ENCODE assay signal across 19 cellular contexts in the genomic region with DNA sequence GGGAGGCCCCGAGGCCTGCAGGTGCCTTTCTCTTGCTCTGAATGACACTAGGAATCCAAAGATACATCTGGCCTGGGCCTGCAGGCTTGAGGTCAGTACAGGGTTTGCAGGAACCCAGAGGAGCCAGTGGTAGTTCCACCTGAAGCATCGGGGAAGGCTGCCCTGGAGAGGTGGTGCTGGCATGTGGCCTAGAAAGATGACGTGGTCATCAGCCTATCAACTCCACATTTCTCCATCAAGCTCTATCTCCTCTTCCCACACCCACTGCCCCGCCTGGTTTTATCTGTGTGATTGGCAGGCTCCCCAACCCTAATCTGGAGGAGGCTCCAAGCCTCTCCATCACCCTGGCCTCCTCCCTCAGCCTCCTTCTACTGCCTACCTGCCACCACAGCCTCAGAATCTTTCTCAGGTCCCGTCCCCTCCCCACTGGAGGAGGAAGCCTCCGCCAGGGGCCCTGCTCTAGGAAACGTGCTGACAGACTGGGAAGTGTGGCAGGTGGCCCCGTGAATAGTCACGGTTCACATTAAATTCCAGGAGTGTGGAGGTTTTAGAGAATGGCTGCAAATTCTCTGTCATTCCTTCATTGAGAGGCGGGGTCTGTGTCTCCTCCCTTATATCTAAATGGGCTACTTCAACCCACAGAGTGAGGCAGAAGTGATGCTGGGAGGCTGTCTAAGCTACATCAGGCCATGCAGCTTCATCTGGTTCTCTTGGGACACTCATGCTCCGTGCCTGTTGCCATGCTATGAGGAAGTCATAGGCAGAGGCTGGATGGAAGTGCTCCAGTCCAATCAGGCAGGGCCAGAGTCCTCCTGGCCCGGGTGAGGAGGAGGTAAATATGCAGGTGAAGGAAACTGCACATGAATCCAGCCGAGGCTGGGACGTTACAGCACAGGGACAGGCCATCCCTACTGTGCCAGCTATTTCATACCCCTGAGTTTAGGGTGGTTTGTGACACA. TPM values are rescaled to one million over a fixed set of nuclear protein-coding genes. Genes with fewer than 3 reads are reported as not detected.
DNase-seq lines count a peak whose midpoint lies in the region; ATAC-seq, FAIRE-seq and TF ChIP-seq lines count a peak whose summit lies in the region.
"Had no signal": no experiment of that assay in that cellular context is flagged by ENCODE, and none has a peak within 500 bp of the region (broad histone marks: within the 10 kb centered on the region; RNA-seq: fewer than 3 reads in every experiment).

No MANE protein-coding gene starts in this region.

- H3K36me3 ChIP-seq in PC-9 (ENCODE audit: low read depth), result no peaks in the 10 kb centered on the region
- no peaks in the 10 kb centered on the region for H3K36me3 ChIP-seq in colonic mucosa
- H3K36me3 ChIP-seq in small intestine (ENCODE audit: control insufficient read depth in 2 of 2, insufficient read depth in 2 of 2, low read length in 2 of 2), result no peaks in the 10 kb centered on the region
- H3K36me3 ChIP-seq: BE2C, gastrocnemius medialis, HAP-1 had no signal

- H3K4me3 ChIP-seq in PC-9 (no peak overlapping the region), colonic mucosa (no peak overlapping the region), small intestine (ENCODE audit: low read depth in 1 of 2, low read length in 2 of 2) (no peak overlapping the region)
- H3K4me3 ChIP-seq: gastrocnemius medialis, HAP-1 had no signal

- no TSS peak for BruUV-seq in PC-9 (replicated peaks; lab: Mats Ljungman, UMichigan)

- no peak overlapping the region for H3K27ac Mint-ChIP-seq in activated T-cell treated with anti-CD3 and anti-CD28 coated beads, Interleukin-2, amount 50 U/mL, for 72 hours
- no peak overlapping the region for H3K27ac Mint-ChIP-seq in activated CD4-positive, alpha-beta T cell treated with anti-CD3 and anti-CD28 coated beads, Interleukin-2, amount 10 ng/mL, durations not matched to agents 7 days and 5 days
- H3K27ac Mint-ChIP-seq: activated CD4-positive, alpha-beta T cell treated with anti-CD3 and anti-CD28 coated beads, Interleukin-2, amount 10 ng/mL, durations not matched to agents 24 days and 14 days had no signal

- POLR2A ChIA-PET in PC-9 (lab: Charles Lee; ENCODE audit: unreplicated experiment), result no interaction called here
- POLR2A ChIA-PET in activated CD4-positive, alpha-beta T cell treated with anti-CD3 and anti-CD28 coated beads, Interleukin-2, amount 10 ng/mL, durations not matched to agents 7 days and 5 days (lab: Charles Lee), result no interaction called here

- ATAC-seq in activated T-cell treated with anti-CD3 and anti-CD28 coated beads, Interleukin-2, amount 50 U/mL, for 72 hours (replicated peaks in 1 of 2), result no peak
- ATAC-seq: gastrocnemius medialis had no signal

- H3F3A ChIP-seq in PC-9 (ENCODE audit: insufficient read depth, low read depth), result peaks cover 4% of the 10 kb centered on the region; the same call in 1 of the 2 replicates

- no peak for TF ChIP-seq CTCF in PC-9 (conservative IDR thresholded peaks at IDR 0.05)
- TF ChIP-seq CTCF in colonic mucosa (IDR thresholded peaks at IDR 0.05), result no peak

- H3K9me2 ChIP-seq in PC-9 (ENCODE audit: insufficient read depth), result no peaks in the 10 kb centered on the region

- H3K9me3 Mint-ChIP-seq in activated T-cell treated with anti-CD3 and anti-CD28 coated beads, Interleukin-2, amount 50 U/mL, for 72 hours, result no peaks in the 10 kb centered on the region
- H3K9me3 Mint-ChIP-seq in activated CD4-positive, alpha-beta T cell treated with anti-CD3 and anti-CD28 coated beads, Interleukin-2, amount 10 ng/mL, durations not matched to agents 7 days and 5 days, result no peaks in the 10 kb centered on the region
- H3K9me3 Mint-ChIP-seq: activated CD4-positive, alpha-beta T cell treated with anti-CD3 and anti-CD28 coated beads, Interleukin-2, amount 10 ng/mL, durations not matched to agents 24 days and 14 days had no signal

- no peak overlapping the region for H3K4me2 ChIP-seq in PC-9

- CTCF ChIA-PET in PC-9 (lab: Charles Lee), result interaction anchor here (1.0 kb wide), 1 partner anchor 154 kb away, joined by 8 read pairs; no protein-coding TSS in a partner anchor
- CTCF ChIA-PET in activated CD4-positive, alpha-beta T cell treated with anti-CD3 and anti-CD28 coated beads, Interleukin-2, amount 10 ng/mL, durations not matched to agents 7 days and 5 days (lab: Charles Lee), result no interaction called here

- no peaks in the 10 kb centered on the region for H3K36me3 Mint-ChIP-seq in activated T-cell treated with anti-CD3 and anti-CD28 coated beads, Interleukin-2, amount 50 U/mL, for 72 hours (ENCODE audit: insufficient read depth in 2 of 2)
- no peaks in the 10 kb centered on the region for H3K36me3 Mint-ChIP-seq in activated CD4-positive, alpha-beta T cell treated with anti-CD3 and anti-CD28 coated beads, Interleukin-2, amount 10 ng/mL, durations not matched to agents 7 days and 5 days (ENCODE audit: low read depth)

- H3K9me3 ChIP-seq in PC-9 (ENCODE audit: insufficient read depth, low read depth) (no peaks in the 10 kb centered on the region), colonic mucosa (no peaks in the 10 kb centered on the region), small intestine (ENCODE audit: control insufficient read depth, low read depth) (no peaks in the 10 kb centered on the region)
- H3K9me3 ChIP-seq: BE2C, gastrocnemius medialis, HAP-1 had no signal

- DNase-seq in NCI-H2029 (lab: John Stamatoyannopoulos, UW) (peak; percentile 26), NCI-H2029 treated with DMSO at 0.1 percent for 48 hours (lab: John Stamatoyannopoulos, UW) (no peak), PC-9 (peak in 1 of 2 experiments; percentile 49), colonic mucosa (peak; percentile 61), small intestine (peak; percentile 83), NOMO-1 treated with dmso at 0.1 percent for 144 hours (lab: John Stamatoyannopoulos, UW; ENCODE audit: unreplicated experiment) (no peak)
- DNase-seq in activated T-cell treated with anti-CD3 and anti-CD28 coated beads, Interleukin-2, amount 50 U/mL, for 72 hours, result no peak
- no peak for DNase-seq in activated CD4-positive, alpha-beta T cell treated with anti-CD3 and anti-CD28 coated beads, Interleukin-2, amount 10 ng/mL, durations not matched to agents 7 days and 5 days
- DNase-seq: activated CD4-positive, alpha-beta T cell treated with anti-CD3 and anti-CD28 coated beads, Interleukin-2, amount 10 ng/mL, durations not matched to agents 24 days and 14 days; BE2C; central memory CD4-positive, alpha-beta T cell; gastrocnemius medialis; MM.1S; NCI-H1694; NCI-H446 treated with DMSO at 0.1 percent for 48 hours; Right ventricle myocardium superior; stimulated activated CD8-positive, alpha-beta memory T cell treated with anti-CD3 and anti-CD28 coated beads, Interleukin-4, amount 100 ng/mL, for 48 hours; substantia nigra had no signal

- no peaks in the 10 kb centered on the region for H4K20me1 ChIP-seq in PC-9 (ENCODE audit: insufficient read depth)

- H3K4me3 Mint-ChIP-seq in activated T-cell treated with anti-CD3 and anti-CD28 coated beads, Interleukin-2, amount 50 U/mL, for 72 hours, result no peak overlapping the region
- H3K4me3 Mint-ChIP-seq in activated CD4-positive, alpha-beta T cell treated with anti-CD3 and anti-CD28 coated beads, Interleukin-2, amount 10 ng/mL, durations not matched to agents 7 days and 5 days, result no peak overlapping the region

- no peaks in the 10 kb centered on the region for H3K27me3 Mint-ChIP-seq in activated T-cell treated with anti-CD3 and anti-CD28 coated beads, Interleukin-2, amount 50 U/mL, for 72 hours (ENCODE audit: low read depth)
- H3K27me3 Mint-ChIP-seq in activated CD4-positive, alpha-beta T cell treated with anti-CD3 and anti-CD28 coated beads, Interleukin-2, amount 10 ng/mL, durations not matched to agents 7 days and 5 days, result no peaks in the 10 kb centered on the region
- H3K27me3 Mint-ChIP-seq: activated CD4-positive, alpha-beta T cell treated with anti-CD3 and anti-CD28 coated beads, Interleukin-2, amount 10 ng/mL, durations not matched to agents 24 days and 14 days had no signal

- intact Hi-C loops in PC-9 (cut with micrococcal nuclease; ENCODE audit: unreplicated experiment), result no loop called here
- intact Hi-C loops in colonic mucosa (cut with DNase I), result loop anchor here (5.0 kb wide), 1 partner anchor 151 kb away; no protein-coding TSS in a partner anchor

- H3K27ac ChIP-seq in PC-9 (no peak overlapping the region), colonic mucosa (no peak overlapping the region), small intestine (ENCODE audit: low read depth in 1 of 2, low read length in 1 of 2) (no peak overlapping the region)

- FAIRE-seq in small intestine (lab: Jason Lieb, UNC), result no peak

- H3K27me3 ChIP-seq in PC-9 (ENCODE audit: insufficient read depth, low read depth) (no peaks in the 10 kb centered on the region), colonic mucosa (no peaks in the 10 kb centered on the region), small intestine (ENCODE audit: control insufficient read depth in 2 of 2, insufficient read depth in 2 of 2, low read length in 2 of 2) (no peaks in the 10 kb centered on the region)
- H3K27me3 ChIP-seq: BE2C, gastrocnemius medialis had no signal

- WGBS in small intestine, 3 donors, result 46 to 64% (median 52%) methylated on average over 14 of the region's 14 CpGs

- H3K4me1 Mint-ChIP-seq in activated T-cell treated with anti-CD3 and anti-CD28 coated beads, Interleukin-2, amount 50 U/mL, for 72 hours (ENCODE audit: low read depth), result peaks cover 26% of the 10 kb centered on the region
- H3K4me1 Mint-ChIP-seq in activated CD4-positive, alpha-beta T cell treated with anti-CD3 and anti-CD28 coated beads, Interleukin-2, amount 10 ng/mL, durations not matched to agents 7 days and 5 days, result peaks cover 39% of the 10 kb centered on the region

- no peaks in the 10 kb centered on the region for H3K79me2 ChIP-seq in PC-9 (ENCODE audit: low read depth)

- peaks cover 4% of the 10 kb centered on the region; the same call in 1 of the 2 replicates for H3K4me1 ChIP-seq in PC-9 (replicated peaks; ENCODE audit: insufficient read depth)
- H3K4me1 ChIP-seq in colonic mucosa, result no peaks in the 10 kb centered on the region
- peaks cover under 1 to 3% of the 10 kb centered on the region in 2 donors for H3K4me1 ChIP-seq in small intestine (ENCODE audit: control insufficient read depth in 2 of 2, insufficient read depth in 1 of 2, low read depth in 1 of 2, low read length in 1 of 2)
- H3K4me1 ChIP-seq: BE2C had no signal

- 0 out of 2 replicates have a peak overlapping the region, but pooled peaks have one; percentile 22 for H2AFZ ChIP-seq in PC-9

- no peak overlapping the region for H3K9ac ChIP-seq in colonic mucosa (ENCODE audit: low read depth in 2 of 2, low read length in 2 of 2)

RNA-seq across cellular contexts. Expression of a gene that starts 11.4 kb away (rescaled TPM):
- total RNA-seq in PC-9 (2021) (89.2 and 98.1 TPM in 2 replicates), colonic mucosa (10 to 100 TPM; 64.5 to 67.1 TPM)
- polyA plus RNA-seq in small intestine, result 10 to 100 TPM; 49.7 to 98.2 (median 97.8) TPM
- 100 to 1,000 TPM; 104 to 107 TPM for total RNA-seq in activated T-cell treated with anti-CD3 and anti-CD28 coated beads, Interleukin-2, amount 50 U/mL, for 72 hours
- total RNA-seq in activated CD4-positive, alpha-beta T cell treated with anti-CD3 and anti-CD28 coated beads, Interleukin-2, amount 10 ng/mL, durations not matched to agents 7 days and 5 days, result 10 to 100 TPM; 41.7 to 52.8 TPM

RNA-seq across cellular contexts. Expression of a gene that starts 19.9 kb away (rescaled TPM):
- total RNA-seq in PC-9 (2021) (5.3 and 5.4 TPM in 2 replicates), colonic mucosa (1 to 10 TPM; 1.8 to 5.2 TPM)
- 1 to 10 TPM; 2.4 to 2.9 (median 2.8) TPM for polyA plus RNA-seq in small intestine
- total RNA-seq in activated T-cell treated with anti-CD3 and anti-CD28 coated beads, Interleukin-2, amount 50 U/mL, for 72 hours, result 1 to 10 TPM; 7.4 to 8.8 TPM
- total RNA-seq in activated CD4-positive, alpha-beta T cell treated with anti-CD3 and anti-CD28 coated beads, Interleukin-2, amount 10 ng/mL, durations not matched to agents 7 days and 5 days, result 1 to 10 TPM; 3.0 to 3.2 TPM

RNA-seq across cellular contexts. Expression of a gene that starts 59.2 kb away (rescaled TPM):
- total RNA-seq in PC-9 (2021) (34.2 and 37.6 TPM in 2 replicates), colonic mucosa (10 to 100 TPM; 28.6 to 44.8 TPM)
- 10 to 100 TPM; 23.8 to 38.7 (median 30.0) TPM for polyA plus RNA-seq in small intestine
- 10 to 100 TPM; 21.4 to 25.9 TPM for total RNA-seq in activated T-cell treated with anti-CD3 and anti-CD28 coated beads, Interleukin-2, amount 50 U/mL, for 72 hours
- 10 to 100 TPM; 24.7 to 28.1 TPM for total RNA-seq in activated CD4-positive, alpha-beta T cell treated with anti-CD3 and anti-CD28 coated beads, Interleukin-2, amount 10 ng/mL, durations not matched to agents 7 days and 5 days

Comparison
In these comparisons a context has a peak if more than half of its experiments do, and no peak if none do; other contexts are left out.
1. DNase-seq: peak in NCI-H2029 (single experiment), colonic mucosa (single experiment) and small intestine (single experiment); none in NCI-H2029 treated with DMSO at 0.1 percent for 48 hours (single experiment), NOMO-1 treated with dmso at 0.1 percent for 144 hours (single experiment), activated T-cell treated with anti-CD3 and anti-CD28 coated beads, Interleukin-2, amount 50 U/mL, for 72 hours (0 of 2) and activated CD4-positive, alpha-beta T cell treated with anti-CD3 and anti-CD28 coated beads, Interleukin-2, amount 10 ng/mL, durations not matched to agents 7 days and 5 days (single experiment).